ENCODE assay signal across 22 cellular contexts in genomic region chr3:195709676-195710085, GRCh38. TPM values are rescaled to one million over a fixed set of nuclear protein-coding genes. Genes with fewer than 3 reads are reported as not detected.
A peak's percentile ranks its signal among the peaks of the same experiment; 100 is the strongest.
DNase-seq lines count a peak whose midpoint lies in the region; ATAC-seq, FAIRE-seq and TF ChIP-seq lines count a peak whose summit lies in the region.
"Had no signal": no experiment of that assay in that cellular context is flagged by ENCODE, and none has a peak within 500 bp of the region (broad histone marks: within the 10 kb centered on the region; RNA-seq: fewer than 3 reads in every experiment).

No MANE protein-coding gene starts in this region.

- no TSS peak for BruUV-seq in HepG2 (replicated peaks; lab: Mats Ljungman, UMichigan)

- WGBS in right lobe of liver (ENCODE audit: insufficient coverage, low coverage, low lambda C conversion rate, missing lambda C conversion rate) = 95% methylated on average over 4 of the region's 6 CpGs
- WGBS in HepG2 (ENCODE audit: low lambda C conversion rate) = 88% methylated on average over 6 of the region's 6 CpGs
- WGBS in endodermal cell (ENCODE audit: insufficient coverage in 1 of 2, insufficient read length in 1 of 2), 2 experiments = 93 to 95% methylated on average over 5 to 6 of the region's 6 CpGs
- WGBS in aorta, 2 donors = 95 to 96% methylated on average over 6 of the region's 6 CpGs

- H3K9ac ChIP-seq in HepG2 (ENCODE audit: insufficient read depth, low read depth, low read length) = no peak overlapping the region
- no peak overlapping the region for H3K9ac ChIP-seq in endodermal cell (ENCODE audit: extremely low read depth, low read length, poor library complexity, severe bottlenecking)
- H3K9ac ChIP-seq: BLaER1 had no signal

- intact Hi-C loops in right lobe of liver (cut with DNase I) = no loop called here
- intact Hi-C loops in HepG2 (cut with micrococcal nuclease; ENCODE audit: unreplicated experiment) = no loop called here
- intact Hi-C loops in aorta (cut with DNase I) = no loop called here

- POLR2A ChIA-PET in HepG2 (lab: Yijun Ruan, JAX) = no interaction called here

- H3K27me3 Mint-ChIP-seq in T-helper 17 cell (no peaks in the 10 kb centered on the region), endodermal cell (ENCODE audit: insufficient read depth) (no peaks in the 10 kb centered on the region)
- H3K27me3 Mint-ChIP-seq: CD4-positive, CD25-positive, alpha-beta regulatory T cell had no signal

- TF ChIP-seq EP300 in HepG2 (IDR thresholded peaks at IDR 0.05; ENCODE audit: low read depth in 2 of 2, low read length in 2 of 2) (no peak), HepG2 (CRISPR knock-in tag; IDR thresholded peaks at IDR 0.05; ENCODE audit: borderline replicate concordance) (no peak)

- H3K27ac Mint-ChIP-seq in T-helper 17 cell (peak overlapping the region; percentile 46), endodermal cell (peak overlapping the region; percentile 67)
- H3K27ac Mint-ChIP-seq: CD4-positive, CD25-positive, alpha-beta regulatory T cell; GM23338 had no signal

- CTCF ChIA-PET in HepG2 (lab: Yijun Ruan, JAX; ENCODE audit: low intra/inter-chr PET ratio, low total read pairs) = no interaction called here

- TF ChIP-seq RAD21 in HepG2 (CRISPR knock-in tag; IDR thresholded peaks at IDR 0.05) = no peak

- no peak for FAIRE-seq in HepG2 (lab: Jason Lieb, UNC)

- ATAC-seq in right lobe of liver (no peak), HepG2 (no peak), T-helper 17 cell (no peak), aorta (ENCODE audit: low FRiP score) (no peak), GM19324 (IDR thresholded peaks at IDR 0.05; ENCODE audit: low FRiP score, unreplicated experiment) (no peak)
- ATAC-seq: GM23338, Panc1 had no signal

- TF ChIP-seq CTCF in right lobe of liver (IDR thresholded peaks at IDR 0.05) (no peak), HepG2 (CRISPR knock-in tag; IDR thresholded peaks at IDR 0.05) (no peak), endodermal cell (conservative IDR thresholded peaks at IDR 0.05) (no peak)

- peaks cover 51% of the 10 kb centered on the region for H3K9me3 Mint-ChIP-seq in endodermal cell
- H3K9me3 Mint-ChIP-seq: CD4-positive, CD25-positive, alpha-beta regulatory T cell had no signal

- H3K4me3 Mint-ChIP-seq in T-helper 17 cell (no peak overlapping the region), endodermal cell (no peak overlapping the region)
- H3K4me3 Mint-ChIP-seq: CD4-positive, CD25-positive, alpha-beta regulatory T cell; GM23338 had no signal

- TF ChIP-seq POLR2A in right lobe of liver (IDR thresholded peaks at IDR 0.05) (no peak), HepG2 (IDR thresholded peaks at IDR 0.05; ENCODE audit: insufficient read depth in 1 of 2, low read depth in 2 of 2, low read length in 2 of 2) (no peak)

- no peak overlapping the region for H3K27ac ChIP-seq in right lobe of liver
- no peak overlapping the region for H3K27ac ChIP-seq in HepG2 (ENCODE audit: extremely low read length, insufficient read depth, low read length)
- H3K27ac ChIP-seq in endodermal cell (ENCODE audit: low read depth, low read length) = no peak overlapping the region
- no peak overlapping the region for H3K27ac ChIP-seq in aorta (ENCODE audit: low read depth in 1 of 2, low read length in 2 of 2)
- H3K27ac ChIP-seq: BLaER1, RWPE1 had no signal

- H3K9me3 ChIP-seq in right lobe of liver = no peaks in the 10 kb centered on the region
- H3K9me3 ChIP-seq in HepG2 (ENCODE audit: low read length) = no peaks in the 10 kb centered on the region
- no peaks in the 10 kb centered on the region for H3K9me3 ChIP-seq in T-helper 17 cell (ENCODE audit: control insufficient read depth, low read length, poor library complexity, severe bottlenecking)
- H3K9me3 ChIP-seq in endodermal cell (ENCODE audit: control insufficient read depth, low read length) = peaks cover 6% of the 10 kb centered on the region
- no peaks in the 10 kb centered on the region for H3K9me3 ChIP-seq in aorta (ENCODE audit: control insufficient read depth, low read length)

- H3K4me1 Mint-ChIP-seq in T-helper 17 cell (peaks cover 11% of the 10 kb centered on the region), endodermal cell (peaks cover 40% of the 10 kb centered on the region)
- H3K4me1 Mint-ChIP-seq: CD4-positive, CD25-positive, alpha-beta regulatory T cell had no signal

- H3K27me3 ChIP-seq in right lobe of liver (no peaks in the 10 kb centered on the region), HepG2 (ENCODE audit: control insufficient read depth in 1 of 2, insufficient read depth in 2 of 2, low read length in 2 of 2) (no peaks in the 10 kb centered on the region), endodermal cell (ENCODE audit: control insufficient read depth, insufficient read depth, low read length, poor library complexity, severe bottlenecking) (no peaks in the 10 kb centered on the region), aorta (ENCODE audit: control insufficient read depth in 1 of 2, insufficient read depth in 2 of 2, low read length in 1 of 2) (no peaks in the 10 kb centered on the region)
- H3K27me3 ChIP-seq: BLaER1 had no signal

- H2AFZ ChIP-seq in HepG2 (ENCODE audit: low read length) = no peak overlapping the region
- H2AFZ ChIP-seq: GM23338 had no signal

- no peak overlapping the region for H3K4me2 ChIP-seq in HepG2 (ENCODE audit: low read depth, low read length)
- H3K4me2 ChIP-seq: BLaER1, GM23338 had no signal

- in situ Hi-C loops in HepG2 (cut with HindIII; ENCODE audit: extremely low pct_ligation_motif_present, low pct_unique_long_range_greater_than_20kb) = no loop called here

- no peaks in the 10 kb centered on the region for H4K20me1 ChIP-seq in HepG2 (ENCODE audit: insufficient read depth, low read length)
- H4K20me1 ChIP-seq: BLaER1 had no signal

- peak in 2 of 3 donors; percentile 17 to 46 for DNase-seq in right lobe of liver
- no peak for DNase-seq in HepG2 (ENCODE audit: low spot score)
- DNase-seq in T-helper 17 cell = no peak
- DNase-seq in endodermal cell = no peak
- DNase-seq in aorta = peak; percentile 10 to 57
- no peak for DNase-seq in NCI-H526 treated with DMSO at 0.1 percent for 48 hours (lab: John Stamatoyannopoulos, UW)
- DNase-seq in NCI-H187 (lab: John Stamatoyannopoulos, UW) = no peak
- DNase-seq: CD4-positive, CD25-positive, alpha-beta regulatory T cell; HCEC 1CT; Karpas-422; NCI-H1092 treated with DMSO at 0.1 percent for 48 hours; NCI-H1436 treated with DMSO at 0.1 percent for 48 hours; NCI-H1930; NCI-H2107; NCI-H2227 treated with DMSO at 0.1 percent for 48 hours; NCI-H69; SHP77 treated with DMSO at 0.1 percent for 48 hours had no signal

- no peaks in the 10 kb centered on the region for H3K4me1 ChIP-seq in right lobe of liver
- no peaks in the 10 kb centered on the region for H3K4me1 ChIP-seq in HepG2 (ENCODE audit: insufficient read depth, low read length)
- H3K4me1 ChIP-seq in endodermal cell (ENCODE audit: control insufficient read depth, insufficient read depth, low read length) = peaks cover 10% of the 10 kb centered on the region
- no peaks in the 10 kb centered on the region for H3K4me1 ChIP-seq in aorta (ENCODE audit: control insufficient read depth in 1 of 2, insufficient read depth in 2 of 2, low read length in 2 of 2)
- H3K4me1 ChIP-seq: BLaER1 had no signal

- H3K4me3 ChIP-seq in right lobe of liver (no peak overlapping the region), HepG2 (replicated peaks in 1 of 3; ENCODE audit: insufficient read depth in 1 of 3, low read depth in 2 of 3, low read length in 3 of 3) (no peak overlapping the region), endodermal cell (ENCODE audit: low read length) (no peak overlapping the region), aorta (ENCODE audit: low read length in 2 of 2) (no peak overlapping the region)
- H3K4me3 ChIP-seq: BLaER1, GM23338 had no signal

- H3K36me3 Mint-ChIP-seq in T-helper 17 cell (ENCODE audit: low read depth) (peaks cover 25% of the 10 kb centered on the region), endodermal cell (ENCODE audit: low read depth) (peaks cover 6% of the 10 kb centered on the region)

- H3K79me2 ChIP-seq in HepG2 (ENCODE audit: insufficient read depth, low read length) = no peaks in the 10 kb centered on the region

- peaks cover 0 to 20% (median 6%) of the 10 kb centered on the region in 4 donors for H3K36me3 ChIP-seq in right lobe of liver
- H3K36me3 ChIP-seq in HepG2 (replicated peaks in 1 of 2; ENCODE audit: control insufficient read depth in 1 of 2, insufficient read depth in 2 of 2, low read length in 2 of 2) = no peaks in the 10 kb centered on the region
- no peaks in the 10 kb centered on the region for H3K36me3 ChIP-seq in endodermal cell (ENCODE audit: control insufficient read depth, insufficient read depth, low read length)
- H3K36me3 ChIP-seq in aorta (ENCODE audit: control insufficient read depth in 1 of 2, insufficient read depth in 2 of 2, low read length in 1 of 2) = peaks cover 1 to 13% of the 10 kb centered on the region in 2 donors

RNA-seq across cellular contexts. Expression of gene MUC20, which starts 11.1 kb away (rescaled TPM):
- 10 to 100 TPM in 4 of 6 experiments, 1 to 10 TPM in 2; 1.9 to 40.7 (median 22.6) TPM for total RNA-seq in right lobe of liver
- 0.24 TPM in 1 of 2 replicates, not detected in the other for total RNA-seq in HepG2 (2016; rRNA removed; fragmentation: Illumina TruSeq; extraction: Trizol)
- not detected in 2 replicates for total RNA-seq in HepG2 (2016; cell fraction: cytosol; rRNA removed; fragmentation: Illumina TruSeq; extraction: Trizol; ENCODE audit: low read depth)
- 0.09 TPM in 1 of 2 replicates, not detected in the other for total RNA-seq in HepG2 (2016; cell fraction: insoluble cytoplasmic fraction; rRNA removed; fragmentation: Illumina TruSeq; extraction: Trizol)
- not detected in 2 replicates for total RNA-seq in HepG2 (2016; cell fraction: membrane; rRNA removed; fragmentation: Illumina TruSeq; extraction: Trizol)
- 0.34 TPM in 1 of 2 replicates, not detected in the other for total RNA-seq in HepG2 (2016; cell fraction: nucleus; rRNA removed; fragmentation: Illumina TruSeq; extraction: Trizol)
- polyA plus RNA-seq in HepG2 (2011; rRNA removed) = 0.83 and 1.2 TPM in 2 replicates
- polyA plus RNA-seq in HepG2 (2011; cell fraction: cytosol; rRNA removed) = 0.35 and 0.39 TPM in 2 replicates
- 4.6 and 6.0 TPM in 2 replicates for polyA plus RNA-seq in HepG2 (2011; cell fraction: nucleus; rRNA removed)
- 1.5 and 1.9 TPM in 2 replicates for polyA plus RNA-seq in HepG2 (2012)
- polyA plus RNA-seq in HepG2 (2016; cell fraction: cytosol; fragmentation: Illumina TruSeq; extraction: Trizol; ENCODE audit: low read depth) = 0.11 TPM in 1 of 2 replicates, not detected in the other
- 0.23 TPM in 1 of 2 replicates, not detected in the other for polyA plus RNA-seq in HepG2 (2016; cell fraction: insoluble cytoplasmic fraction; fragmentation: Illumina TruSeq; extraction: Trizol; ENCODE audit: low read depth)
- 0.16 and 0.24 TPM in 2 replicates for polyA plus RNA-seq in HepG2 (2016; cell fraction: membrane; fragmentation: Illumina TruSeq; extraction: Trizol; ENCODE audit: low read depth)
- 0.79 and 1.7 TPM in 2 replicates for polyA plus RNA-seq in HepG2 (2016; cell fraction: nucleus; fragmentation: Illumina TruSeq; extraction: Trizol; ENCODE audit: insufficient read depth, low read depth)
- 0.23 and 0.48 TPM in 2 replicates for polyA minus RNA-seq in HepG2 (2011; rRNA and poly(A)+ RNA removed; ENCODE audit: low replicate concordance)
- not detected in 2 replicates for polyA minus RNA-seq in HepG2 (2011; cell fraction: cytosol; rRNA and poly(A)+ RNA removed)
- polyA minus RNA-seq in HepG2 (2011; cell fraction: nucleus; rRNA and poly(A)+ RNA removed) = 1.2 TPM in 1 of 2 replicates, not detected in the other
- 10 to 100 TPM in 1 of 2 donors, 1 to 10 TPM in 1; 6.4 to 13.2 TPM for total RNA-seq in T-helper 17 cell
- 1 to 10 TPM in 1 of 2 donors, under 1 TPM in 1; 0.89 to 1.3 TPM for total RNA-seq in endodermal cell
- polyA plus RNA-seq in endodermal cell (2013, experiment 1 of 2) = 0.89 TPM
- 1.7 TPM for polyA plus RNA-seq in endodermal cell (2013, experiment 2 of 2)
- total RNA-seq in aorta = 10 to 100 TPM in 1 of 2 donors, 1 to 10 TPM in 1; 4.5 to 17.8 TPM
- polyA plus RNA-seq in aorta = 10 to 100 TPM in 1 of 2 donors, 1 to 10 TPM in 1; 2.9 to 17.7 TPM
- total RNA-seq: GM23338 had no signal

Comparison
In these comparisons a context has a peak if more than half of its experiments do, and no peak if none do; other contexts are left out.
1. DNase-seq: peak in right lobe of liver (2 of 3) and aorta (2 of 2); none in HepG2 (single experiment), T-helper 17 cell (0 of 3), endodermal cell (single experiment), NCI-H526 treated with DMSO at 0.1 percent for 48 hours (single experiment) and NCI-H187 (0 of 2).